In genomic region chr14:100825691-100826331, GRCh38 we compare ENCODE assay signal across 10 cellular contexts. TPM values are rescaled to one million over a fixed set of nuclear protein-coding genes. Genes with fewer than 3 reads are reported as not detected.
DNase-seq lines count a peak whose midpoint lies in the region; ATAC-seq, FAIRE-seq and TF ChIP-seq lines count a peak whose summit lies in the region.
"Had no signal": no experiment of that assay in that cellular context is flagged by ENCODE, and none has a peak within 500 bp of the region (broad histone marks: within the 10 kb centered on the region; RNA-seq: fewer than 3 reads in every experiment).

TSS of gene MEG3 (plus strand) at chr14:100826118.

- no peak within 1 kb of the TSS for H3K9ac ChIP-seq in liver (ENCODE audit: low read depth in 1 of 2, low read length in 2 of 2)
- no peak within 1 kb of the TSS for H3K9ac ChIP-seq in HepG2 (ENCODE audit: insufficient read depth, low read depth, low read length)

- H3K36me3 ChIP-seq in liver (ENCODE audit: control insufficient read depth in 4 of 4, insufficient read depth in 3 of 4, low read depth in 1 of 4, low read length in 3 of 4): no peaks in the 10 kb centered on the region
- no peaks in the 10 kb centered on the region for H3K36me3 ChIP-seq in HepG2 (replicated peaks in 1 of 2; ENCODE audit: control insufficient read depth in 1 of 2, insufficient read depth in 2 of 2, low read length in 2 of 2)

- peaks cover 15% of the 10 kb centered on the region for H3K9me3 Mint-ChIP-seq in nephron
- no peaks in the 10 kb centered on the region for H3K9me3 Mint-ChIP-seq in activated CD4-positive, alpha-beta memory T cell treated with anti-CD3 and anti-CD28 coated beads, Interleukin-2, amount 10 ng/mL, durations not matched to agents 7 days and 5 days

- in situ Hi-C loops in HepG2 (cut with HindIII; ENCODE audit: extremely low pct_ligation_motif_present, low pct_unique_long_range_greater_than_20kb): no loop called here

- no peaks in the 10 kb centered on the region for H3K79me2 ChIP-seq in HepG2 (ENCODE audit: insufficient read depth, low read length)

- WGBS in liver: 51% methylated on average over 40 of the region's 40 CpGs
- WGBS in HepG2 (ENCODE audit: low lambda C conversion rate): 99% methylated on average over 27 of the region's 40 CpGs

- TF ChIP-seq CTCF in liver (IDR thresholded peaks at IDR 0.05; ENCODE audit: low read depth, low read length, missing input control) (no peak), HepG2 (CRISPR knock-in tag; IDR thresholded peaks at IDR 0.05) (no peak), epithelial cell of proximal tubule (conservative IDR thresholded peaks at IDR 0.05; ENCODE audit: low read depth, low read length) (no peak), nephron (IDR thresholded peaks at IDR 0.05; ENCODE audit: unreplicated experiment in 3 of 3) (no peak)

- no peaks in the 10 kb centered on the region for H4K20me1 ChIP-seq in HepG2 (ENCODE audit: insufficient read depth, low read length)

- H3K4me3 Mint-ChIP-seq in nephron: peak within 1 kb of the TSS in 2 of 3 experiments; percentile 5 to 19
- no peak within 1 kb of the TSS for H3K4me3 Mint-ChIP-seq in activated CD4-positive, alpha-beta memory T cell treated with anti-CD3 and anti-CD28 coated beads, Interleukin-2, amount 10 ng/mL, durations not matched to agents 7 days and 5 days

- peaks cover 59% of the 10 kb centered on the region for H3K4me1 Mint-ChIP-seq in nephron
- no peaks in the 10 kb centered on the region for H3K4me1 Mint-ChIP-seq in activated CD4-positive, alpha-beta memory T cell treated with anti-CD3 and anti-CD28 coated beads, Interleukin-2, amount 10 ng/mL, durations not matched to agents 7 days and 5 days

- CTCF ChIA-PET in HepG2 (lab: Yijun Ruan, JAX; ENCODE audit: low intra/inter-chr PET ratio, low total read pairs): no interaction called here
- CTCF ChIA-PET in activated CD4-positive, alpha-beta memory T cell treated with anti-CD3 and anti-CD28 coated beads, Interleukin-2, amount 10 ng/mL, durations not matched to agents 7 days and 5 days (lab: Charles Lee): no interaction called here

- no peak for TF ChIP-seq POLR2A in HepG2 (IDR thresholded peaks at IDR 0.05; ENCODE audit: insufficient read depth in 1 of 2, low read depth in 2 of 2, low read length in 2 of 2)

- no peak within 1 kb of the TSS for H3K4me2 ChIP-seq in HepG2 (ENCODE audit: low read depth, low read length)

- DNase-seq in HepG2 (ENCODE audit: low spot score) (no peak), epithelial cell of proximal tubule (ENCODE audit: low read depth) (no peak), NCI-H524 treated with DMSO at 0.1 percent for 48 hours (lab: John Stamatoyannopoulos, UW) (no peak)
- no peak for DNase-seq in central memory CD4-positive, alpha-beta T cell
- DNase-seq in activated CD4-positive, alpha-beta memory T cell treated with anti-CD3 and anti-CD28 coated beads, Interleukin-2, amount 10 ng/mL, durations not matched to agents 7 days and 5 days: no peak
- DNase-seq: activated CD4-positive, alpha-beta T cell treated with anti-CD3 and anti-CD28 coated beads for 4 hours; stimulated activated naive CD4-positive, alpha-beta T cell had no signal

- peak within 1 kb of the TSS; percentile 75 to 93 (median 82) for H3K27ac Mint-ChIP-seq in nephron
- H3K27ac Mint-ChIP-seq in activated CD4-positive, alpha-beta memory T cell treated with anti-CD3 and anti-CD28 coated beads, Interleukin-2, amount 10 ng/mL, durations not matched to agents 7 days and 5 days: no peak within 1 kb of the TSS

- H3K27me3 Mint-ChIP-seq in nephron (ENCODE audit: low read depth): peaks cover 3% of the 10 kb centered on the region
- H3K27me3 Mint-ChIP-seq in activated CD4-positive, alpha-beta memory T cell treated with anti-CD3 and anti-CD28 coated beads, Interleukin-2, amount 10 ng/mL, durations not matched to agents 7 days and 5 days: peaks cover 35% of the 10 kb centered on the region

- no TSS peak for BruUV-seq in HepG2 (replicated peaks; lab: Mats Ljungman, UMichigan)

- peak within 1 kb of the TSS in 1 of 2 donors; percentile 0 for H3K27ac ChIP-seq in liver (ENCODE audit: low read depth in 1 of 2, low read length in 2 of 2)
- no peak within 1 kb of the TSS for H3K27ac ChIP-seq in HepG2 (ENCODE audit: extremely low read length, insufficient read depth, low read length)

- POLR2A ChIA-PET in HepG2 (lab: Yijun Ruan, JAX): no interaction called here
- POLR2A ChIA-PET in activated CD4-positive, alpha-beta memory T cell treated with anti-CD3 and anti-CD28 coated beads, Interleukin-2, amount 10 ng/mL, durations not matched to agents 7 days and 5 days (lab: Charles Lee): no interaction called here

- TF ChIP-seq EP300 in HepG2 (IDR thresholded peaks at IDR 0.05; ENCODE audit: low read depth in 2 of 2, low read length in 2 of 2) (no peak), HepG2 (CRISPR knock-in tag; IDR thresholded peaks at IDR 0.05; ENCODE audit: borderline replicate concordance) (no peak)

- TF ChIP-seq RAD21 in liver (IDR thresholded peaks at IDR 0.05) (no peak), HepG2 (CRISPR knock-in tag; IDR thresholded peaks at IDR 0.05) (no peak)

- no peak for FAIRE-seq in HepG2 (lab: Jason Lieb, UNC)

- H3K27me3 ChIP-seq in liver (ENCODE audit: control insufficient read depth in 4 of 4, insufficient read depth in 4 of 4, low read length in 3 of 4) (no peaks in the 10 kb centered on the region), HepG2 (ENCODE audit: control insufficient read depth in 1 of 2, insufficient read depth in 2 of 2, low read length in 2 of 2) (no peaks in the 10 kb centered on the region)

- H2AFZ ChIP-seq in HepG2 (ENCODE audit: low read length): no peak within 1 kb of the TSS

- intact Hi-C loops in HepG2 (cut with micrococcal nuclease; ENCODE audit: unreplicated experiment): no loop called here

- peaks cover 0 to 2% (median 0%) of the 10 kb centered on the region in 4 donors for H3K4me1 ChIP-seq in liver (ENCODE audit: control insufficient read depth in 4 of 4, insufficient read depth in 4 of 4, low read length in 3 of 4)
- peaks cover 48% of the 10 kb centered on the region for H3K4me1 ChIP-seq in HepG2 (ENCODE audit: insufficient read depth, low read length)

- H3K9me3 ChIP-seq in liver (ENCODE audit: control insufficient read depth in 4 of 4, low read length in 3 of 4): peaks cover 0 to 4% (median 0%) of the 10 kb centered on the region in 4 donors
- H3K9me3 ChIP-seq in HepG2 (ENCODE audit: low read length): peaks cover 4% of the 10 kb centered on the region; the same call in 1 of the 2 replicates

- ATAC-seq in HepG2 (no peak), HG03378 (IDR thresholded peaks at IDR 0.05; ENCODE audit: unreplicated experiment) (no peak)

- peaks cover 11% of the 10 kb centered on the region for H3K36me3 Mint-ChIP-seq in nephron (ENCODE audit: low read depth)
- no peaks in the 10 kb centered on the region for H3K36me3 Mint-ChIP-seq in activated CD4-positive, alpha-beta memory T cell treated with anti-CD3 and anti-CD28 coated beads, Interleukin-2, amount 10 ng/mL, durations not matched to agents 7 days and 5 days (ENCODE audit: low read depth)

- H3K4me3 ChIP-seq in liver (ENCODE audit: low read depth in 1 of 3, low read length in 3 of 3) (peak within 1 kb of the TSS in 1 of 3 donors; percentile 30), HepG2 (replicated peaks in 1 of 3; ENCODE audit: insufficient read depth in 1 of 3, low read depth in 2 of 3, low read length in 3 of 3) (no peak within 1 kb of the TSS), epithelial cell of proximal tubule (ENCODE audit: low read depth, low read length) (no peak within 1 kb of the TSS)

TF ChIP-seq in liver, 16 proteins besides CTCF, POLR2A, EP300 and RAD21:
- TF ChIP-seq TAF1 (conservative IDR thresholded peaks at IDR 0.05) (peak; percentile 73), FOXA1 (IDR thresholded peaks at IDR 0.05) (no peak), HNF4A (conservative IDR thresholded peaks at IDR 0.05) (no peak), YY1 (IDR thresholded peaks at IDR 0.05) (peak; percentile 14)

TF ChIP-seq in HepG2, 621 proteins besides CTCF, POLR2A, EP300 and RAD21 (continues in another document):
- TF ChIP-seq, protein P1, sequence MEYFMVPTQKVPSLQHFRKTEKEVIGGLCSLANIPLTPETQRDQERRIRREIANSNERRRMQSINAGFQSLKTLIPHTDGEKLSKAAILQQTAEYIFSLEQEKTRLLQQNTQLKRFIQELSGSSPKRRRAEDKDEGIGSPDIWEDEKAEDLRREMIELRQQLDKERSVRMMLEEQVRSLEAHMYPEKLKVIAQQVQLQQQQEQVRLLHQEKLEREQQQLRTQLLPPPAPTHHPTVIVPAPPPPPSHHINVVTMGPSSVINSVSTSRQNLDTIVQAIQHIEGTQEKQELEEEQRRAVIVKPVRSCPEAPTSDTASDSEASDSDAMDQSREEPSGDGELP (IDR thresholded peaks at IDR 0.05; ENCODE audit: borderline replicate concordance, low read depth): no peak

RNA-seq across cellular contexts. Expression of gene MEG3, which starts in this region (rescaled TPM):
- total RNA-seq in liver (100 to 1,000 TPM in 1 of 2 donors, 10 to 100 TPM in 1; 26.4 to 485 TPM), HepG2 (2016; rRNA removed; fragmentation: Illumina TruSeq; extraction: Trizol) (not detected in 2 replicates), epithelial cell of proximal tubule (7.2 and 26.0 TPM in 2 replicates)
- polyA plus RNA-seq in liver (10 to 100 TPM; 12.3 to 19.9 TPM), HepG2 (2011; rRNA removed) (0.07 and 0.17 TPM in 2 replicates)
- total RNA-seq in HepG2 (2016; cell fraction: cytosol; rRNA removed; fragmentation: Illumina TruSeq; extraction: Trizol; ENCODE audit: low read depth): not detected in 2 replicates
- not detected in 2 replicates for total RNA-seq in HepG2 (2016; cell fraction: insoluble cytoplasmic fraction; rRNA removed; fragmentation: Illumina TruSeq; extraction: Trizol)
- total RNA-seq in HepG2 (2016; cell fraction: membrane; rRNA removed; fragmentation: Illumina TruSeq; extraction: Trizol): not detected in 2 replicates
- total RNA-seq in HepG2 (2016; cell fraction: nucleus; rRNA removed; fragmentation: Illumina TruSeq; extraction: Trizol): 0.38 TPM in 1 of 2 replicates, not detected in the other
- 0.03 TPM in 1 of 2 replicates, not detected in the other for polyA plus RNA-seq in HepG2 (2011; cell fraction: cytosol; rRNA removed)
- polyA plus RNA-seq in HepG2 (2011; cell fraction: nucleus; rRNA removed): 0.59 and 0.62 TPM in 2 replicates
- polyA plus RNA-seq in HepG2 (2012): 0.12 TPM in 1 of 2 replicates, not detected in the other
- polyA plus RNA-seq in HepG2 (2016; cell fraction: cytosol; fragmentation: Illumina TruSeq; extraction: Trizol; ENCODE audit: low read depth): not detected in 2 replicates
- not detected in 2 replicates for polyA plus RNA-seq in HepG2 (2016; cell fraction: insoluble cytoplasmic fraction; fragmentation: Illumina TruSeq; extraction: Trizol; ENCODE audit: low read depth)
- polyA plus RNA-seq in HepG2 (2016; cell fraction: membrane; fragmentation: Illumina TruSeq; extraction: Trizol; ENCODE audit: low read depth): not detected in 2 replicates
- polyA plus RNA-seq in HepG2 (2016; cell fraction: nucleus; fragmentation: Illumina TruSeq; extraction: Trizol; ENCODE audit: insufficient read depth, low read depth): 0.15 TPM in 1 of 2 replicates, not detected in the other
- 0.08 TPM in 1 of 2 replicates, not detected in the other for polyA minus RNA-seq in HepG2 (2011; rRNA and poly(A)+ RNA removed; ENCODE audit: low replicate concordance)
- polyA minus RNA-seq in HepG2 (2011; cell fraction: cytosol; rRNA and poly(A)+ RNA removed): not detected in 2 replicates
- polyA minus RNA-seq in HepG2 (2011; cell fraction: nucleus; rRNA and poly(A)+ RNA removed): 0.12 and 0.26 TPM in 2 replicates
- total RNA-seq in activated CD4-positive, alpha-beta memory T cell treated with anti-CD3 and anti-CD28 coated beads, Interleukin-2, amount 10 ng/mL, durations not matched to agents 7 days and 5 days: not detected

Comparison
In these comparisons a context has a peak if more than half of its experiments do, and no peak if none do; other contexts are left out.
1. RNA of gene MEG3 (polyA plus RNA-seq): 12.3 to 19.9 TPM in liver; 0.03 to 0.62 TPM in HepG2; every median in the first group is over 4 times any median in the second.